In genomic region chr14:78705989-78706388, GRCh38 we compare ENCODE assay signal across 14 cellular contexts.
DNase-seq lines count a peak whose midpoint lies in the region; ATAC-seq and FAIRE-seq lines count a peak whose summit lies in the region.
"Had no signal": no experiment of that assay in that cellular context is flagged by ENCODE, and none has a peak within 500 bp of the region (broad histone marks: within the 10 kb centered on the region; RNA-seq: fewer than 3 reads in every experiment).

No MANE protein-coding gene starts in this region.

- H3K4me2 ChIP-seq in mesendoderm (ENCODE audit: low read length) = no peak overlapping the region
- H3K4me2 ChIP-seq: BLaER1 treated with 17β-estradiol and CSF1 and Interleukin-3, amounts not matched to agents 10 nM and 100 nM had no signal

- no peak overlapping the region for H3K27ac ChIP-seq in mesendoderm (ENCODE audit: low read depth, low read length)
- H3K27ac ChIP-seq: BLaER1 treated with 17β-estradiol and CSF1 and Interleukin-3, amounts not matched to agents 10 nM and 100 nM had no signal

- H4K5ac ChIP-seq in mesendoderm (ENCODE audit: low read length) = no peak overlapping the region

- H3K56ac ChIP-seq in mesendoderm (ENCODE audit: low read length) = no peak overlapping the region

- in situ Hi-C loops in Caki2 (cut with HindIII; ENCODE audit: low pct_unique_long_range_greater_than_20kb, low sequenced_read_pairs) = no loop called here

- H3K36me3 ChIP-seq in mesendoderm (ENCODE audit: control insufficient read depth, insufficient read depth, low read length) = no peaks in the 10 kb centered on the region
- H3K36me3 ChIP-seq: BLaER1 treated with 17β-estradiol and CSF1 and Interleukin-3, amounts not matched to agents 10 nM and 100 nM; HAP-1 had no signal

- H2BK15ac ChIP-seq in mesendoderm (replicated peaks; ENCODE audit: low read depth) = no peak overlapping the region

- no peak overlapping the region for H3K9ac ChIP-seq in mesendoderm (ENCODE audit: low read length)
- H3K9ac ChIP-seq: BLaER1 treated with 17β-estradiol and CSF1 and Interleukin-3, amounts not matched to agents 10 nM and 100 nM had no signal

- no peak overlapping the region for H3K23ac ChIP-seq in mesendoderm (ENCODE audit: low read length)

- H3K79me2 ChIP-seq in mesendoderm (ENCODE audit: control insufficient read depth, insufficient read depth, low read length) = no peaks in the 10 kb centered on the region

- H3K18ac ChIP-seq in mesendoderm (ENCODE audit: low read length) = no peak overlapping the region

- H2BK120ac ChIP-seq in mesendoderm (ENCODE audit: low read depth, low read length) = no peak overlapping the region

- no peaks in the 10 kb centered on the region for H3K79me1 ChIP-seq in mesendoderm (ENCODE audit: low read length)

- H3K4me1 ChIP-seq in mesendoderm (ENCODE audit: control insufficient read depth, low read depth, low read length) = no peaks in the 10 kb centered on the region
- H3K4me1 ChIP-seq: HAP-1 had no signal

- no peaks in the 10 kb centered on the region for H3K27me3 ChIP-seq in mesendoderm (ENCODE audit: insufficient read depth, low read length, poor library complexity)
- H3K27me3 ChIP-seq: BLaER1 treated with 17β-estradiol and CSF1 and Interleukin-3, amounts not matched to agents 10 nM and 100 nM had no signal

- H3K4ac ChIP-seq in mesendoderm (ENCODE audit: low read depth, low read length) = no peak overlapping the region

- FAIRE-seq in colon (lab: Jason Lieb, UNC) (peak; percentile 43), HTR-8/SVneo (lab: Jason Lieb, UNC) (no peak)
- FAIRE-seq: GM19239, H1 had no signal

- H3K4me3 ChIP-seq in mesendoderm (ENCODE audit: low read length) = no peak overlapping the region
- H3K4me3 ChIP-seq: BLaER1 treated with 17β-estradiol and CSF1 and Interleukin-3, amounts not matched to agents 10 nM and 100 nM; HAP-1 had no signal

- ATAC-seq in HG03520 (IDR thresholded peaks at IDR 0.05; ENCODE audit: unreplicated experiment) = no peak

- peak overlapping the region; percentile 13 for H4K8ac ChIP-seq in mesendoderm (ENCODE audit: low read depth, low read length)

- H2BK5ac ChIP-seq in mesendoderm (ENCODE audit: low read length) = no peak overlapping the region

- no peak overlapping the region for H2AK5ac ChIP-seq in mesendoderm (ENCODE audit: low read length)

- DNase-seq in Caki2 (ENCODE audit: low read depth) (peak; percentile 19), mesendoderm (no peak), renal cortical epithelial cell (ENCODE audit: low read depth) (peak; percentile 65), HTR-8/SVneo (ENCODE audit: insufficient read length, low spot score) (no peak), NCI-H345 treated with DMSO at 0.1 percent for 48 hours (lab: John Stamatoyannopoulos, UW; ENCODE audit: unreplicated experiment) (no peak)
- DNase-seq: ACHN; CD4-positive, CD25-positive, alpha-beta regulatory T cell; GF-D8 had no signal

Comparison
In these comparisons a context has a peak if more than half of its experiments do, and no peak if none do; other contexts are left out.
1. DNase-seq: peak in Caki2 (single experiment) and renal cortical epithelial cell (single experiment); none in mesendoderm (single experiment), HTR-8/SVneo (single experiment) and NCI-H345 treated with DMSO at 0.1 percent for 48 hours (single experiment).